In genomic region chr2:6827516-6828298, GRCh38 we compare ENCODE assay signal across 11 cellular contexts. TPM values are rescaled to one million over a fixed set of nuclear protein-coding genes. Genes with fewer than 3 reads are reported as not detected.
DNase-seq lines count a peak whose midpoint lies in the region; ATAC-seq, FAIRE-seq and TF ChIP-seq lines count a peak whose summit lies in the region.
"Had no signal": no experiment of that assay in that cellular context is flagged by ENCODE, and none has a peak within 500 bp of the region (broad histone marks: within the 10 kb centered on the region; RNA-seq: fewer than 3 reads in every experiment).

No MANE protein-coding gene starts in this region.

- TF ChIP-seq CTCF in HepG2 (CRISPR knock-in tag; IDR thresholded peaks at IDR 0.05) (no peak), right lobe of liver (IDR thresholded peaks at IDR 0.05) (no peak), transverse colon (IDR thresholded peaks at IDR 0.05) (no peak)

- TF ChIP-seq POLR2A in HepG2 (IDR thresholded peaks at IDR 0.05; ENCODE audit: insufficient read depth in 1 of 2, low read depth in 2 of 2, low read length in 2 of 2) (no peak), right lobe of liver (IDR thresholded peaks at IDR 0.05) (no peak), transverse colon (IDR thresholded peaks at IDR 0.05) (no peak)

- H3K27ac ChIP-seq in HepG2 (ENCODE audit: extremely low read length, insufficient read depth, low read length) (no peak overlapping the region), right lobe of liver (no peak overlapping the region), transverse colon (no peak overlapping the region)
- H3K27ac ChIP-seq: suprapubic skin had no signal

- H3K4me3 ChIP-seq in HepG2 (replicated peaks in 1 of 3; ENCODE audit: insufficient read depth in 1 of 3, low read depth in 2 of 3, low read length in 3 of 3) (no peak overlapping the region), right lobe of liver (no peak overlapping the region), transverse colon (no peak overlapping the region)
- H3K4me3 ChIP-seq: suprapubic skin had no signal

- 16% methylated on average over 5 of the region's 5 CpGs for WGBS in HepG2 (ENCODE audit: low lambda C conversion rate)
- 60% methylated on average over 5 of the region's 5 CpGs for WGBS in right lobe of liver (ENCODE audit: insufficient coverage, low coverage, low lambda C conversion rate, missing lambda C conversion rate)
- WGBS in transverse colon (ENCODE audit: low coverage in 1 of 2), 2 donors = 45 to 77% methylated on average over 2 to 5 of the region's 5 CpGs

- no peaks in the 10 kb centered on the region for H4K20me1 ChIP-seq in HepG2 (ENCODE audit: insufficient read depth, low read length)

- in situ Hi-C loops in HepG2 (cut with HindIII; ENCODE audit: extremely low pct_ligation_motif_present, low pct_unique_long_range_greater_than_20kb) = no loop called here
- in situ Hi-C loops in transverse colon (cut with MboI; ENCODE audit: low pct_ligation_motif_present in 1 of 4, low pct_unique_long_range_greater_than_20kb in 1 of 4, low sequenced_read_pairs in 3 of 4) = no loop called here

- DNase-seq in HepG2 (ENCODE audit: low spot score) (no peak), right lobe of liver (no peak), inferior parietal cortex (ENCODE audit: extremely low spot score) (peak; percentile 2), posterior cingulate gyrus (no peak), CD1c-positive myeloid dendritic cell (ENCODE audit: extremely low spot score) (no peak), NAMALWA (ENCODE audit: low spot score) (no peak), transverse colon (no peak)
- DNase-seq: activated CD4-positive, alpha-beta memory T cell treated with anti-CD3 and anti-CD28 coated beads for 36 hours had no signal

- no peak for ATAC-seq in HepG2
- no peak for ATAC-seq in right lobe of liver
- ATAC-seq in SK-N-SH treated with all-trans-retinoic acid at 6 μM for 48 hours = no peak
- ATAC-seq: activated T-helper 17 cell treated with anti-CD3 and anti-CD28 coated beads, Interleukin-2, amount 50 U/mL, for 72 hours had no signal

- peaks cover 19% of the 10 kb centered on the region; the same call in 1 of the 2 replicates for H3K9me3 ChIP-seq in HepG2 (ENCODE audit: low read length)
- no peaks in the 10 kb centered on the region for H3K9me3 ChIP-seq in right lobe of liver
- H3K9me3 ChIP-seq in transverse colon = peaks cover 0 to 11% of the 10 kb centered on the region in 2 donors

- TF ChIP-seq EP300 in HepG2 (IDR thresholded peaks at IDR 0.05; ENCODE audit: low read depth in 2 of 2, low read length in 2 of 2) (no peak), HepG2 (CRISPR knock-in tag; IDR thresholded peaks at IDR 0.05; ENCODE audit: borderline replicate concordance) (no peak), transverse colon (IDR thresholded peaks at IDR 0.05; ENCODE audit: low read depth) (no peak)

- TF ChIP-seq RAD21 in HepG2 (CRISPR knock-in tag; IDR thresholded peaks at IDR 0.05) = no peak

- no peak overlapping the region for H2AFZ ChIP-seq in HepG2 (ENCODE audit: low read length)

- no TSS peak for BruUV-seq in HepG2 (replicated peaks; lab: Mats Ljungman, UMichigan)

- H3K4me1 ChIP-seq in HepG2 (ENCODE audit: insufficient read depth, low read length) = no peaks in the 10 kb centered on the region
- H3K4me1 ChIP-seq in right lobe of liver = no peaks in the 10 kb centered on the region
- peaks cover 0 to 8% (median 2%) of the 10 kb centered on the region in 4 donors for H3K4me1 ChIP-seq in transverse colon

- H3K4me2 ChIP-seq in HepG2 (ENCODE audit: low read depth, low read length) = no peak overlapping the region

- CTCF ChIA-PET in HepG2 (lab: Yijun Ruan, JAX; ENCODE audit: low intra/inter-chr PET ratio, low total read pairs) = no interaction called here

- H3K79me2 ChIP-seq in HepG2 (ENCODE audit: insufficient read depth, low read length) = no peaks in the 10 kb centered on the region

- H3K36me3 ChIP-seq in HepG2 (replicated peaks in 1 of 2; ENCODE audit: control insufficient read depth in 1 of 2, insufficient read depth in 2 of 2, low read length in 2 of 2) (no peaks in the 10 kb centered on the region), right lobe of liver (no peaks in the 10 kb centered on the region), transverse colon (no peaks in the 10 kb centered on the region)
- H3K36me3 ChIP-seq: suprapubic skin had no signal

- peaks cover 0 to 6% of the 10 kb centered on the region in 2 experiments; a peak in 1 of 5 replicates for H3K27me3 ChIP-seq in HepG2 (ENCODE audit: control insufficient read depth in 1 of 2, insufficient read depth in 2 of 2, low read length in 2 of 2)
- H3K27me3 ChIP-seq in right lobe of liver = no peaks in the 10 kb centered on the region
- no peaks in the 10 kb centered on the region for H3K27me3 ChIP-seq in transverse colon
- H3K27me3 ChIP-seq: suprapubic skin had no signal

- FAIRE-seq in HepG2 (lab: Jason Lieb, UNC) = no peak

- POLR2A ChIA-PET in HepG2 (lab: Yijun Ruan, JAX) = no interaction called here

- intact Hi-C loops in HepG2 (cut with micrococcal nuclease; ENCODE audit: unreplicated experiment) = loop anchor here (5.0 kb wide), 1 partner anchor 215 kb away; no protein-coding TSS in a partner anchor
- intact Hi-C loops in right lobe of liver (cut with DNase I) = no loop called here
- intact Hi-C loops in posterior cingulate gyrus (cut with DNase I) = no loop called here
- intact Hi-C loops in transverse colon (cut with DNase I; ENCODE audit: low total_unique reads) = loop anchor here (2.0 kb wide), 1 partner anchor 41 kb away; no protein-coding TSS in a partner anchor

- no peak overlapping the region for H3K9ac ChIP-seq in HepG2 (ENCODE audit: insufficient read depth, low read depth, low read length)

TF ChIP-seq in HepG2, 621 proteins besides CTCF, POLR2A, EP300 and RAD21 (continues in another document):
- TF ChIP-seq RXRB (CRISPR knock-in tag; IDR thresholded peaks at IDR 0.05; ENCODE audit: borderline replicate concordance) (no peak), ZFP62 (CRISPR knock-in tag; IDR thresholded peaks at IDR 0.05) (no peak), ZNF138 (CRISPR knock-in tag; IDR thresholded peaks at IDR 0.05; ENCODE audit: low read depth) (no peak)

TF ChIP-seq in SK-N-SH treated with all-trans-retinoic acid at 6 μM for 48 hours, 23 proteins besides CTCF, POLR2A, EP300 and RAD21 (continues in another document):
- 0 out of 2 replicates have a peak, but pooled peaks have one; percentile 59 for TF ChIP-seq SNAI2 (CRISPR knock-in tag; IDR thresholded peaks at IDR 0.05)
- peak; percentile 45; the same call in 1 of the 2 replicates for TF ChIP-seq CSDC2 (CRISPR knock-in tag; IDR thresholded peaks at IDR 0.05)
- no peak for TF ChIP-seq RARB (CRISPR knock-in tag; IDR thresholded peaks at IDR 0.05)

RNA-seq across cellular contexts. Expression of gene CMPK2, which starts 38.0 kb away (rescaled TPM):
- 0.58 and 1.0 TPM in 2 replicates for total RNA-seq in HepG2 (2016; rRNA removed; fragmentation: Illumina TruSeq; extraction: Trizol)
- 0.10 and 0.35 TPM in 2 replicates for total RNA-seq in HepG2 (2016; cell fraction: cytosol; rRNA removed; fragmentation: Illumina TruSeq; extraction: Trizol; ENCODE audit: low read depth)
- 0.88 and 0.89 TPM in 2 replicates for total RNA-seq in HepG2 (2016; cell fraction: insoluble cytoplasmic fraction; rRNA removed; fragmentation: Illumina TruSeq; extraction: Trizol)
- 0.34 and 0.48 TPM in 2 replicates for total RNA-seq in HepG2 (2016; cell fraction: membrane; rRNA removed; fragmentation: Illumina TruSeq; extraction: Trizol)
- 0.34 and 0.44 TPM in 2 replicates for total RNA-seq in HepG2 (2016; cell fraction: nucleus; rRNA removed; fragmentation: Illumina TruSeq; extraction: Trizol)
- polyA plus RNA-seq in HepG2 (2011; rRNA removed) = 0.04 and 0.16 TPM in 2 replicates
- polyA plus RNA-seq in HepG2 (2011; cell fraction: cytosol; rRNA removed) = 0.05 and 0.08 TPM in 2 replicates
- polyA plus RNA-seq in HepG2 (2011; cell fraction: nucleus; rRNA removed) = not detected in 2 replicates
- polyA plus RNA-seq in HepG2 (2012) = 0.20 TPM in 1 of 2 replicates, not detected in the other
- 0.07 and 0.27 TPM in 2 replicates for polyA plus RNA-seq in HepG2 (2016; cell fraction: cytosol; fragmentation: Illumina TruSeq; extraction: Trizol; ENCODE audit: low read depth)
- polyA plus RNA-seq in HepG2 (2016; cell fraction: insoluble cytoplasmic fraction; fragmentation: Illumina TruSeq; extraction: Trizol; ENCODE audit: low read depth) = 0.84 and 1.0 TPM in 2 replicates
- polyA plus RNA-seq in HepG2 (2016; cell fraction: membrane; fragmentation: Illumina TruSeq; extraction: Trizol; ENCODE audit: low read depth) = 0.23 and 0.33 TPM in 2 replicates
- 0.55 and 0.74 TPM in 2 replicates for polyA plus RNA-seq in HepG2 (2016; cell fraction: nucleus; fragmentation: Illumina TruSeq; extraction: Trizol; ENCODE audit: insufficient read depth, low read depth)
- 0.28 TPM in 1 of 2 replicates, not detected in the other for polyA minus RNA-seq in HepG2 (2011; rRNA and poly(A)+ RNA removed; ENCODE audit: low replicate concordance)
- polyA minus RNA-seq in HepG2 (2011; cell fraction: cytosol; rRNA and poly(A)+ RNA removed) = not detected in 2 replicates
- polyA minus RNA-seq in HepG2 (2011; cell fraction: nucleus; rRNA and poly(A)+ RNA removed) = 0.77 TPM in 1 of 2 replicates, not detected in the other
- total RNA-seq in right lobe of liver = 1 to 10 TPM; 1.9 to 5.1 (median 3.8) TPM
- total RNA-seq in transverse colon = 10 to 100 TPM in 2 of 4 donors, 1 to 10 TPM in 2; 4.9 to 22.9 (median 11.8) TPM

RNA-seq across cellular contexts. Expression of gene RSAD2, which starts 49.9 kb away (rescaled TPM):
- total RNA-seq in HepG2 (2016; rRNA removed; fragmentation: Illumina TruSeq; extraction: Trizol) (0.06 and 0.11 TPM in 2 replicates), right lobe of liver (1 to 10 TPM in 4 of 6 experiments, under 1 TPM in 2; 0.37 to 2.7 (median 1.1) TPM), transverse colon (1 to 10 TPM in 3 of 4 donors, not detected in 1; 4.2 to 7.1 (median 5.4) TPM)
- 0.09 and 0.10 TPM in 2 replicates for total RNA-seq in HepG2 (2016; cell fraction: cytosol; rRNA removed; fragmentation: Illumina TruSeq; extraction: Trizol; ENCODE audit: low read depth)
- not detected in 2 replicates for total RNA-seq in HepG2 (2016; cell fraction: insoluble cytoplasmic fraction; rRNA removed; fragmentation: Illumina TruSeq; extraction: Trizol)
- total RNA-seq in HepG2 (2016; cell fraction: membrane; rRNA removed; fragmentation: Illumina TruSeq; extraction: Trizol) = not detected in 2 replicates
- total RNA-seq in HepG2 (2016; cell fraction: nucleus; rRNA removed; fragmentation: Illumina TruSeq; extraction: Trizol) = 0.25 TPM in 1 of 2 replicates, not detected in the other
- polyA plus RNA-seq in HepG2 (2011; rRNA removed) = not detected in 2 replicates
- not detected in 2 replicates for polyA plus RNA-seq in HepG2 (2011; cell fraction: cytosol; rRNA removed)
- polyA plus RNA-seq in HepG2 (2011; cell fraction: nucleus; rRNA removed) = not detected in 2 replicates
- polyA plus RNA-seq in HepG2 (2012) = not detected in 2 replicates
- not detected in 2 replicates for polyA plus RNA-seq in HepG2 (2016; cell fraction: cytosol; fragmentation: Illumina TruSeq; extraction: Trizol; ENCODE audit: low read depth)
- polyA plus RNA-seq in HepG2 (2016; cell fraction: insoluble cytoplasmic fraction; fragmentation: Illumina TruSeq; extraction: Trizol; ENCODE audit: low read depth) = not detected in 2 replicates
- polyA plus RNA-seq in HepG2 (2016; cell fraction: membrane; fragmentation: Illumina TruSeq; extraction: Trizol; ENCODE audit: low read depth) = not detected in 2 replicates
- polyA plus RNA-seq in HepG2 (2016; cell fraction: nucleus; fragmentation: Illumina TruSeq; extraction: Trizol; ENCODE audit: insufficient read depth, low read depth) = not detected in 2 replicates
- 0.04 and 0.09 TPM in 2 replicates for polyA minus RNA-seq in HepG2 (2011; rRNA and poly(A)+ RNA removed; ENCODE audit: low replicate concordance)
- not detected in 2 replicates for polyA minus RNA-seq in HepG2 (2011; cell fraction: cytosol; rRNA and poly(A)+ RNA removed)
- not detected in 2 replicates for polyA minus RNA-seq in HepG2 (2011; cell fraction: nucleus; rRNA and poly(A)+ RNA removed)

Comparison
In these comparisons a context has a peak if more than half of its experiments do, and no peak if none do; other contexts are left out.
1. intact Hi-C loops: an anchor here in HepG2 (5.0 kb wide) and transverse colon (2.0 kb wide); none called in right lobe of liver and posterior cingulate gyrus.